ENCODE assay signal across 10 cellular contexts in genomic region chr6:35049885-35050284, GRCh38.
DNase-seq lines count a peak whose midpoint lies in the region; ATAC-seq and TF ChIP-seq lines count a peak whose summit lies in the region.
"Had no signal": no experiment of that assay in that cellular context is flagged by ENCODE, and none has a peak within 500 bp of the region (broad histone marks: within the 10 kb centered on the region; RNA-seq: fewer than 3 reads in every experiment).

No MANE protein-coding gene starts in this region.

- no peak overlapping the region for H3K27ac Mint-ChIP-seq in Calu3 (ENCODE audit: unreplicated experiment)
- no peak overlapping the region for H3K27ac Mint-ChIP-seq in CD8-positive, alpha-beta T cell
- H3K27ac Mint-ChIP-seq: effector memory CD8-positive, alpha-beta T cell had no signal

- H3K9me3 ChIP-seq in CD8-positive, alpha-beta T cell (ENCODE audit: low read length) = no peaks in the 10 kb centered on the region

- DNase-seq in AG08395 (ENCODE audit: low spot score) (peak; percentile 77), MV-4-11 (lab: John Stamatoyannopoulos, UW) (peak; percentile 85), caudate nucleus (lab: John Stamatoyannopoulos, UW) (peak in 47 of 61 donors; percentile 17 to 80 (median 48)), medulla oblongata (ENCODE audit: extremely low spot score) (peak; percentile 88), Calu3 (no peak)
- DNase-seq in stimulated activated CD4-positive, alpha-beta T cell treated with anti-CD3 and anti-CD28 coated beads, Interleukin-4, amount 100 ng/mL, for 1 hour = no peak
- DNase-seq in CD8-positive, alpha-beta T cell = no peak
- DNase-seq: effector memory CD8-positive, alpha-beta T cell; T-helper 2 cell had no signal

- ATAC-seq in HG02763 (IDR thresholded peaks at IDR 0.05; ENCODE audit: unreplicated experiment) = no peak
- ATAC-seq in CD8-positive, alpha-beta T cell = no peak
- ATAC-seq: effector memory CD8-positive, alpha-beta T cell had no signal

- POLR2A ChIA-PET in CD8-positive, alpha-beta T cell (lab: Charles Lee) = no interaction called here

- H3K4me3 ChIP-seq in CD8-positive, alpha-beta T cell (ENCODE audit: low read depth, low read length) = no peak overlapping the region

- no peaks in the 10 kb centered on the region for H3K9me3 Mint-ChIP-seq in Calu3 (ENCODE audit: low read depth, unreplicated experiment)
- no peaks in the 10 kb centered on the region for H3K9me3 Mint-ChIP-seq in CD8-positive, alpha-beta T cell
- H3K9me3 Mint-ChIP-seq: effector memory CD8-positive, alpha-beta T cell had no signal

- intact Hi-C loops in Calu3 (cut with micrococcal nuclease; ENCODE audit: unreplicated experiment) = no loop called here
- intact Hi-C loops in CD8-positive, alpha-beta T cell (cut with DNase I, micrococcal nuclease) = no loop called here

- H3K27me3 Mint-ChIP-seq in Calu3 (ENCODE audit: unreplicated experiment) = no peaks in the 10 kb centered on the region
- no peaks in the 10 kb centered on the region for H3K27me3 Mint-ChIP-seq in CD8-positive, alpha-beta T cell (ENCODE audit: low read depth)
- H3K27me3 Mint-ChIP-seq: effector memory CD8-positive, alpha-beta T cell had no signal

- no peak for TF ChIP-seq CTCF in Calu3 (IDR thresholded peaks at IDR 0.05; ENCODE audit: unreplicated experiment)
- no peak for TF ChIP-seq CTCF in CD8-positive, alpha-beta T cell (IDR thresholded peaks at IDR 0.05)

- H3K4me1 ChIP-seq in CD8-positive, alpha-beta T cell (ENCODE audit: insufficient read depth, low read length) = peaks cover 17% of the 10 kb centered on the region

- H3K36me3 ChIP-seq in CD8-positive, alpha-beta T cell (ENCODE audit: insufficient read depth, low read length) = no peaks in the 10 kb centered on the region

- H3K27me3 ChIP-seq in CD8-positive, alpha-beta T cell (ENCODE audit: insufficient read depth, low read length) = no peaks in the 10 kb centered on the region

- no peaks in the 10 kb centered on the region for H3K4me1 Mint-ChIP-seq in Calu3 (ENCODE audit: low read depth, unreplicated experiment)
- peaks cover 12% of the 10 kb centered on the region for H3K4me1 Mint-ChIP-seq in CD8-positive, alpha-beta T cell (ENCODE audit: low read depth)

- CTCF ChIA-PET in Calu3 (lab: Charles Lee) = no interaction called here
- CTCF ChIA-PET in CD8-positive, alpha-beta T cell (lab: Charles Lee) = interaction anchor here (0.9 to 1.2 kb wide), 2 partner anchors 60 to 155 kb away, joined by 3 read pairs; no protein-coding TSS in a partner anchor

- no peaks in the 10 kb centered on the region for H3K36me3 Mint-ChIP-seq in Calu3 (ENCODE audit: insufficient read depth, unreplicated experiment)
- H3K36me3 Mint-ChIP-seq in CD8-positive, alpha-beta T cell = peaks cover 19% of the 10 kb centered on the region

- H3K27ac ChIP-seq in caudate nucleus (ENCODE audit: low read depth, low read length) = peak overlapping the region; percentile 98
- no peak overlapping the region for H3K27ac ChIP-seq in CD8-positive, alpha-beta T cell (ENCODE audit: low read depth, low read length)

- no peak overlapping the region for H3K4me3 Mint-ChIP-seq in Calu3 (ENCODE audit: low read depth, unreplicated experiment)
- H3K4me3 Mint-ChIP-seq in CD8-positive, alpha-beta T cell = no peak overlapping the region
- H3K4me3 Mint-ChIP-seq: effector memory CD8-positive, alpha-beta T cell had no signal

- BruUV-seq in Calu3 (replicated peaks; lab: Mats Ljungman, UMichigan) = no TSS peak

Comparison
In these comparisons a context has a peak if more than half of its experiments do, and no peak if none do; other contexts are left out.
1. DNase-seq: peak in AG08395 (single experiment), MV-4-11 (single experiment), caudate nucleus (47 of 61) and medulla oblongata (single experiment); none in stimulated activated CD4-positive, alpha-beta T cell treated with anti-CD3 and anti-CD28 coated beads, Interleukin-4, amount 100 ng/mL, for 1 hour (single experiment), Calu3 (single experiment) and CD8-positive, alpha-beta T cell (0 of 7).